12 cellular contexts compared by ENCODE assay signal in genomic region chr9:130837644-130838043, GRCh38. TPM values are rescaled to one million over a fixed set of nuclear protein-coding genes. Genes with fewer than 3 reads are reported as not detected.
DNase-seq lines count a peak whose midpoint lies in the region; ATAC-seq and TF ChIP-seq lines count a peak whose summit lies in the region.
"Had no signal": no experiment of that assay in that cellular context is flagged by ENCODE, and none has a peak within 500 bp of the region (broad histone marks: within the 10 kb centered on the region; RNA-seq: fewer than 3 reads in every experiment).

No MANE protein-coding gene starts in this region.

- peak overlapping the region; percentile 93 to 100 (median 100) for H3K27ac Mint-ChIP-seq in nephron

- TF ChIP-seq CTCF in heart right ventricle (IDR thresholded peaks at IDR 0.05) = no peak
- TF ChIP-seq CTCF in coronary artery (IDR thresholded peaks at IDR 0.05) = no peak
- no peak for TF ChIP-seq CTCF in nephron (IDR thresholded peaks at IDR 0.05; ENCODE audit: unreplicated experiment in 3 of 3)
- no peak for TF ChIP-seq CTCF in uterus (IDR thresholded peaks at IDR 0.05)
- TF ChIP-seq CTCF in prostate gland (IDR thresholded peaks at IDR 0.05) = no peak

- H3K27ac ChIP-seq in heart right ventricle (peak overlapping the region in 8 of 10 donors; percentile 92 to 96 (median 94)), coronary artery (peak overlapping the region; percentile 67 to 95), uterus (peak overlapping the region; percentile 96 to 98), prostate gland (peak overlapping the region in 1 of 2 donors; percentile 3)

- peak overlapping the region; percentile 98 to 100 (median 99) for H3K4me3 Mint-ChIP-seq in nephron

- H3K36me3 ChIP-seq in heart right ventricle (no peaks in the 10 kb centered on the region), uterus (no peaks in the 10 kb centered on the region), prostate gland (no peaks in the 10 kb centered on the region)

- H3K4me1 ChIP-seq in heart right ventricle = peaks cover 10 to 89% (median 79%) of the 10 kb centered on the region in 9 donors
- H3K4me1 ChIP-seq in uterus = peaks cover 5 to 25% of the 10 kb centered on the region in 2 donors
- H3K4me1 ChIP-seq in prostate gland (replicated peaks) = peaks cover 17% of the 10 kb centered on the region

- no peaks in the 10 kb centered on the region for H3K27me3 ChIP-seq in heart right ventricle
- H3K27me3 ChIP-seq in uterus = no peaks in the 10 kb centered on the region
- no peaks in the 10 kb centered on the region for H3K27me3 ChIP-seq in prostate gland (replicated peaks; ENCODE audit: insufficient read depth)

- ATAC-seq in heart right ventricle (no peak), left ventricle myocardium superior (no peak), HG02870 (IDR thresholded peaks at IDR 0.05; ENCODE audit: unreplicated experiment) (no peak)
- ATAC-seq: activated T-cell treated with anti-CD3 and anti-CD28 coated beads, Interleukin-2, amount 50 U/mL, for 72 hours had no signal

- TF ChIP-seq POLR2A in uterus (IDR thresholded peaks at IDR 0.05) (no peak), prostate gland (IDR thresholded peaks at IDR 0.05) (no peak)

- 48 to 60% methylated on average over 4 of the region's 4 CpGs for WGBS in heart right ventricle, 2 donors
- WGBS in prostate gland = 43% methylated on average over 4 of the region's 4 CpGs

- peaks cover 83% of the 10 kb centered on the region for H3K4me1 Mint-ChIP-seq in nephron

- DNase-seq in heart right ventricle (no peak), left ventricle myocardium superior (no peak), coronary artery (ENCODE audit: low spot score) (no peak), uterus (no peak), NCI-H510A treated with DMSO at 0.1 percent for 48 hours (lab: John Stamatoyannopoulos, UW) (no peak), prostate gland (ENCODE audit: low spot score) (no peak)
- DNase-seq: activated T-cell treated with anti-CD3 and anti-CD28 coated beads, Interleukin-2, amount 50 U/mL, for 72 hours; cortex of kidney; NCI-H1694; OCI-M1 had no signal

- H3K9me3 Mint-ChIP-seq in nephron = no peaks in the 10 kb centered on the region
- H3K9me3 Mint-ChIP-seq: activated T-cell treated with anti-CD3 and anti-CD28 coated beads, Interleukin-2, amount 50 U/mL, for 72 hours had no signal

- H3K4me3 ChIP-seq in heart right ventricle = peak overlapping the region; percentile 5 to 78 (median 68)
- H3K4me3 ChIP-seq in coronary artery = peak overlapping the region; percentile 73
- peak overlapping the region; percentile 53 to 85 for H3K4me3 ChIP-seq in uterus
- no peak overlapping the region for H3K4me3 ChIP-seq in prostate gland

- H3K9me3 ChIP-seq in heart right ventricle (no peaks in the 10 kb centered on the region), uterus (no peaks in the 10 kb centered on the region), prostate gland (no peaks in the 10 kb centered on the region)

- H3K36me3 Mint-ChIP-seq in nephron (ENCODE audit: low read depth) = no peaks in the 10 kb centered on the region

- H3K27me3 Mint-ChIP-seq in nephron (ENCODE audit: low read depth) = no peaks in the 10 kb centered on the region

- intact Hi-C loops in heart right ventricle (cut with DNase I) (loop anchor here in 4 of 10 donors (5.0 to 10.0 kb wide), 3 partner anchors 53 to 123 kb away; no protein-coding TSS in a partner anchor), left ventricle myocardium superior (cut with micrococcal nuclease) (no loop called here), uterus (cut with DNase I; ENCODE audit: low total_unique reads) (loop anchor here (10.0 kb wide), 1 partner anchor 53 kb away; no protein-coding TSS in a partner anchor), prostate gland (cut with DNase I) (no loop called here)

RNA-seq across cellular contexts. Expression of gene ABL1, which starts 2.6 kb away (rescaled TPM):
- 10 to 100 TPM; 27.1 to 48.8 (median 34.0) TPM for total RNA-seq in heart right ventricle
- 10 to 100 TPM; 16.2 TPM for polyA plus RNA-seq in heart right ventricle
- 33.3 TPM for total RNA-seq in left ventricle myocardium superior
- 100 to 1,000 TPM in 1 of 4 donors, 10 to 100 TPM in 3; 22.5 to 117 (median 57.8) TPM for total RNA-seq in uterus
- total RNA-seq in prostate gland = 10 to 100 TPM; 48.2 to 73.4 TPM

RNA-seq across cellular contexts. Expression of gene QRFP, which starts 59.0 kb away (rescaled TPM):
- not detected for total RNA-seq in heart right ventricle
- polyA plus RNA-seq in heart right ventricle = under 1 TPM in 1 of 2 donors, not detected in 1; 0.06 TPM
- not detected for total RNA-seq in left ventricle myocardium superior
- total RNA-seq in uterus = not detected
- total RNA-seq in prostate gland = 1 to 10 TPM in 1 of 2 donors, not detected in 1; 1.0 TPM
- total RNA-seq: activated T-cell treated with anti-CD3 and anti-CD28 coated beads, Interleukin-2, amount 50 U/mL, for 72 hours had no signal

Comparison
In these comparisons a context has a peak if more than half of its experiments do, and no peak if none do; other contexts are left out.
1. H3K4me3 ChIP-seq: peak in heart right ventricle (10 of 10), coronary artery (single experiment) and uterus (2 of 2); none in prostate gland (0 of 2).